ENCODE assay signal across 8 cellular contexts in the genomic region with DNA sequence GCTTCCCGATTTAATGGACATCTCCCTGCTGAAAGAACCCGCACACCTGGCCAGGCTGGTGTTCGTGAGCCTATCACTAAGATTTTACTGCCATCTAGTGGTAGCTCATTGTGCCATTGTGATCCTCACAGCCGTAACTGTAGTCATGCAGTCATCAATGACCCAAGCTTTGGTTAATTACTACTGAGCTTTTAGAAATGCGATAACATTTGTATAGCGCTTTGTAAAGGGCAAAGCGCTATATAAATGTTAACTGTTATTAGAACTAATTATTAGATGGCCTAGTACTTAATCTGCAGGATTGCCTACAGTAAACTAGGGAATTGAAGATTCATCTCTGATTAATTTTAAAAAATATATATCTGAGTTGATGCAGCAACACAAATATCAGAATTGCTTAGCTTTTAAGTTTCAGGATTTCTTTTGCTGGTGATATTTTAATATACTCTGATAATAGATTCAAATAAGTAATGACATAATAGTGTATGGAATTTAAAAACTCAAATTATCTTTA.
DNase-seq lines count a peak whose midpoint lies in the region; ATAC-seq and TF ChIP-seq lines count a peak whose summit lies in the region.

No MANE protein-coding gene starts in this region.

- H3K36me3 Mint-ChIP-seq in WTC11 = peaks cover 6% of the 10 kb centered on the region

- TF ChIP-seq CTCF in WTC11 (IDR thresholded peaks at IDR 0.05) = peak; percentile 70

- intact Hi-C loops in left colon (cut with DNase I, micrococcal nuclease) = loop anchor here in 1 of 2 donors (10.0 kb wide), 2 partner anchors 586 to 1016 kb away; no protein-coding TSS in a partner anchor

- H3K27ac Mint-ChIP-seq in WTC11 = no peak overlapping the region

- POLR2A ChIA-PET in WTC11 (lab: Charles Lee) = interaction anchor here (1.1 kb wide), 1 partner anchor 1007 kb away, joined by 3 read pairs; no protein-coding TSS in a partner anchor

- CTCF ChIA-PET in WTC11 (lab: Charles Lee) = interaction anchor here (0.6 to 2.3 kb wide), 34 partner anchors 8 to 1476 kb away, joined by 3 to 40 read pairs (median 3); a partner anchor contains a TSS

- H3K4me1 Mint-ChIP-seq in WTC11 = peaks cover 21% of the 10 kb centered on the region

- H3K27me3 Mint-ChIP-seq in WTC11 (ENCODE audit: low read depth) = no peaks in the 10 kb centered on the region

- ATAC-seq in GM18909 (IDR thresholded peaks at IDR 0.05; ENCODE audit: poor library complexity, unreplicated experiment) (peak; percentile 94), HG03103 (IDR thresholded peaks at IDR 0.05; ENCODE audit: low read depth, unreplicated experiment) (peak; percentile 87), WTC11 (peak; percentile 99), left colon (peak; percentile 99)

- H3K9me3 Mint-ChIP-seq in WTC11 = peaks cover 6% of the 10 kb centered on the region

- DNase-seq in AG20443 (ENCODE audit: low spot score) = peak; percentile 74
- peak; percentile 65 for DNase-seq in NCI-H2107 (lab: John Stamatoyannopoulos, UW)
- peak; percentile 61 for DNase-seq in WTC11 (ENCODE audit: low spot score)
- peak; percentile 55 for DNase-seq in central memory CD4-positive, alpha-beta T cell
- DNase-seq in left colon = peak; percentile 31 to 44
- peak; percentile 8 to 31 for DNase-seq in stimulated activated CD4-positive, alpha-beta T cell treated with anti-CD3 and anti-CD28 coated beads, Interleukin-4, amount 100 ng/mL, for 48 hours (ENCODE audit: low read depth in 2 of 2)

- no peak overlapping the region for H3K4me3 Mint-ChIP-seq in WTC11

TF ChIP-seq in WTC11, 78 proteins besides CTCF, POLR2A, EP300 and RAD21 (continues in another document):
- TF ChIP-seq, protein P1, sequence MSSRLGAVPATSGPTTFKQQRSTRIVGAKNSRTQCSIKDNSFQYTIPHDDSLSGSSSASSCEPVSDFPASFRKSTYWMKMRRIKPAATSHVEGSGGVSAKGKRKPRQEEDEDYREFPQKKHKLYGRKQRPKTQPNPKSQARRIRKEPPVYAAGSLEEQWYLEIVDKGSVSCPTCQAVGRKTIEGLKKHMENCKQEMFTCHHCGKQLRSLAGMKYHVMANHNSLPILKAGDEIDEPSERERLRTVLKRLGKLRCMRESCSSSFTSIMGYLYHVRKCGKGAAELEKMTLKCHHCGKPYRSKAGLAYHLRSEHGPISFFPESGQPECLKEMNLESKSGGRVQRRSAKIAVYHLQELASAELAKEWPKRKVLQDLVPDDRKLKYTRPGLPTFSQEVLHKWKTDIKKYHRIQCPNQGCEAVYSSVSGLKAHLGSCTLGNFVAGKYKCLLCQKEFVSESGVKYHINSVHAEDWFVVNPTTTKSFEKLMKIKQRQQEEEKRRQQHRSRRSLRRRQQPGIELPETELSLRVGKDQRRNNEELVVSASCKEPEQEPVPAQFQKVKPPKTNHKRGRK (CRISPR knock-in tag; IDR thresholded peaks at IDR 0.05; ENCODE audit: borderline replicate concordance) = no peak
- no peak for TF ChIP-seq ZNF263 (CRISPR knock-in tag; IDR thresholded peaks at IDR 0.05; ENCODE audit: low read depth)
- no peak for TF ChIP-seq TEAD4 (CRISPR knock-in tag; IDR thresholded peaks at IDR 0.05)
- TF ChIP-seq, protein P2, sequence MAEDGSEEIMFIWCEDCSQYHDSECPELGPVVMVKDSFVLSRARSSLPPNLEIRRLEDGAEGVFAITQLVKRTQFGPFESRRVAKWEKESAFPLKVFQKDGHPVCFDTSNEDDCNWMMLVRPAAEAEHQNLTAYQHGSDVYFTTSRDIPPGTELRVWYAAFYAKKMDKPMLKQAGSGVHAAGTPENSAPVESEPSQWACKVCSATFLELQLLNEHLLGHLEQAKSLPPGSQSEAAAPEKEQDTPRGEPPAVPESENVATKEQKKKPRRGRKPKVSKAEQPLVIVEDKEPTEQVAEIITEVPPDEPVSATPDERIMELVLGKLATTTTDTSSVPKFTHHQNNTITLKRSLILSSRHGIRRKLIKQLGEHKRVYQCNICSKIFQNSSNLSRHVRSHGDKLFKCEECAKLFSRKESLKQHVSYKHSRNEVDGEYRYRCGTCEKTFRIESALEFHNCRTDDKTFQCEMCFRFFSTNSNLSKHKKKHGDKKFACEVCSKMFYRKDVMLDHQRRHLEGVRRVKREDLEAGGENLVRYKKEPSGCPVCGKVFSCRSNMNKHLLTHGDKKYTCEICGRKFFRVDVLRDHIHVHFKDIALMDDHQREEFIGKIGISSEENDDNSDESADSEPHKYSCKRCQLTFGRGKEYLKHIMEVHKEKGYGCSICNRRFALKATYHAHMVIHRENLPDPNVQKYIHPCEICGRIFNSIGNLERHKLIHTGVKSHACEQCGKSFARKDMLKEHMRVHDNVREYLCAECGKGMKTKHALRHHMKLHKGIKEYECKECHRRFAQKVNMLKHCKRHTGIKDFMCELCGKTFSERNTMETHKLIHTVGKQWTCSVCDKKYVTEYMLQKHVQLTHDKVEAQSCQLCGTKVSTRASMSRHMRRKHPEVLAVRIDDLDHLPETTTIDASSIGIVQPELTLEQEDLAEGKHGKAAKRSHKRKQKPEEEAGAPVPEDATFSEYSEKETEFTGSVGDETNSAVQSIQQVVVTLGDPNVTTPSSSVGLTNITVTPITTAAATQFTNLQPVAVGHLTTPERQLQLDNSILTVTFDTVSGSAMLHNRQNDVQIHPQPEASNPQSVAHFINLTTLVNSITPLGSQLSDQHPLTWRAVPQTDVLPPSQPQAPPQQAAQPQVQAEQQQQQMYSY (CRISPR knock-in tag; IDR thresholded peaks at IDR 0.05) = no peak
- TF ChIP-seq SMAD4 (CRISPR knock-in tag; IDR thresholded peaks at IDR 0.05) = no peak
- TF ChIP-seq, protein P3, sequence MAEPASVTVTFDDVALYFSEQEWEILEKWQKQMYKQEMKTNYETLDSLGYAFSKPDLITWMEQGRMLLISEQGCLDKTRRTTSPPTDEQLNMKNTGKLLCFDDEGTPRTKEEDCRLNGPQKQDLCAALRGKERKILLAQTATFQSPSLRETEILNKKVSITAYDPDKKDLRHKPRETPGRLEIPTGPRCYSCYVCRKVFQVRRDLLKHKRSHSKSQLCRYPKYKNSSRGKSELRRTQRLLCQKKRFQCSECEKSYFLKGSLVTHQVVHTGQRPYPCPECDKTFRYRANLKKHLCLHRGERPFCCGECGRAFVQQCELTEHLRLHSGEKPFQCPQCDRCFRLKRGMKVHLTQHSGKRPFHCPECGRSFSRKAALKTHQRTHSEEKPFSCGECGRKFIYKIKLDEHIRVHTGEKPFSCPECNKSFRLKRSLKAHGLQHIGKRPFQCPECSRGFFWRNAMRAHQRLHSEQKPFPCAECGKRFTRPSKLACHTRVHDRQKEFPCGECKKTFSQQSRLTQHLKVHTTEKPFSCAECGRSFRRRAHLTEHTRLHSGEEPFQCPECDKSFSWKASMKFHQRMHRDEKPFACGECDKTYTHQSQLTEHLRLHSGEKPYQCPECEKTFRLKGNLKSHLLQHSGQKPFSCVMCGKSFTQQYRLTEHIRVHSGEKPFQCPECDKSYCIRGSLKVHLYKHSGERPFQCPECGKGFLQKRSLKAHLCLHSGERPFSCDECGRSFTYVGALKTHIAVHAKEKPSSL (CRISPR knock-in tag; conservative IDR thresholded peaks at IDR 0.05) = no peak
- no peak for TF ChIP-seq SP1 (CRISPR knock-in tag; conservative IDR thresholded peaks at IDR 0.05)
- no peak for TF ChIP-seq NFE2L1 (CRISPR knock-in tag; IDR thresholded peaks at IDR 0.05)
- TF ChIP-seq, protein P4, sequence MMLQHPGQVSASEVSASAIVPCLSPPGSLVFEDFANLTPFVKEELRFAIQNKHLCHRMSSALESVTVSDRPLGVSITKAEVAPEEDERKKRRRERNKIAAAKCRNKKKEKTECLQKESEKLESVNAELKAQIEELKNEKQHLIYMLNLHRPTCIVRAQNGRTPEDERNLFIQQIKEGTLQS (CRISPR knock-in tag; conservative IDR thresholded peaks at IDR 0.05) = no peak
- TF ChIP-seq GRHL2 (CRISPR knock-in tag; IDR thresholded peaks at IDR 0.05; ENCODE audit: insufficient replicate concordance, severe bottlenecking) = no peak
- TF ChIP-seq ZNF121 (CRISPR knock-in tag; IDR thresholded peaks at IDR 0.05) = no peak
- TF ChIP-seq, protein P5, sequence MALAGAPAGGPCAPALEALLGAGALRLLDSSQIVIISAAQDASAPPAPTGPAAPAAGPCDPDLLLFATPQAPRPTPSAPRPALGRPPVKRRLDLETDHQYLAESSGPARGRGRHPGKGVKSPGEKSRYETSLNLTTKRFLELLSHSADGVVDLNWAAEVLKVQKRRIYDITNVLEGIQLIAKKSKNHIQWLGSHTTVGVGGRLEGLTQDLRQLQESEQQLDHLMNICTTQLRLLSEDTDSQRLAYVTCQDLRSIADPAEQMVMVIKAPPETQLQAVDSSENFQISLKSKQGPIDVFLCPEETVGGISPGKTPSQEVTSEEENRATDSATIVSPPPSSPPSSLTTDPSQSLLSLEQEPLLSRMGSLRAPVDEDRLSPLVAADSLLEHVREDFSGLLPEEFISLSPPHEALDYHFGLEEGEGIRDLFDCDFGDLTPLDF (CRISPR knock-in tag; IDR thresholded peaks at IDR 0.05) = no peak
- no peak for TF ChIP-seq OVOL2 (CRISPR knock-in tag; IDR thresholded peaks at IDR 0.05; ENCODE audit: borderline replicate concordance)
- TF ChIP-seq NR1H2 (CRISPR knock-in tag; IDR thresholded peaks at IDR 0.05) = no peak
- no peak for TF ChIP-seq HMGA2 (CRISPR knock-in tag; IDR thresholded peaks at IDR 0.05)
- TF ChIP-seq, protein P6, sequence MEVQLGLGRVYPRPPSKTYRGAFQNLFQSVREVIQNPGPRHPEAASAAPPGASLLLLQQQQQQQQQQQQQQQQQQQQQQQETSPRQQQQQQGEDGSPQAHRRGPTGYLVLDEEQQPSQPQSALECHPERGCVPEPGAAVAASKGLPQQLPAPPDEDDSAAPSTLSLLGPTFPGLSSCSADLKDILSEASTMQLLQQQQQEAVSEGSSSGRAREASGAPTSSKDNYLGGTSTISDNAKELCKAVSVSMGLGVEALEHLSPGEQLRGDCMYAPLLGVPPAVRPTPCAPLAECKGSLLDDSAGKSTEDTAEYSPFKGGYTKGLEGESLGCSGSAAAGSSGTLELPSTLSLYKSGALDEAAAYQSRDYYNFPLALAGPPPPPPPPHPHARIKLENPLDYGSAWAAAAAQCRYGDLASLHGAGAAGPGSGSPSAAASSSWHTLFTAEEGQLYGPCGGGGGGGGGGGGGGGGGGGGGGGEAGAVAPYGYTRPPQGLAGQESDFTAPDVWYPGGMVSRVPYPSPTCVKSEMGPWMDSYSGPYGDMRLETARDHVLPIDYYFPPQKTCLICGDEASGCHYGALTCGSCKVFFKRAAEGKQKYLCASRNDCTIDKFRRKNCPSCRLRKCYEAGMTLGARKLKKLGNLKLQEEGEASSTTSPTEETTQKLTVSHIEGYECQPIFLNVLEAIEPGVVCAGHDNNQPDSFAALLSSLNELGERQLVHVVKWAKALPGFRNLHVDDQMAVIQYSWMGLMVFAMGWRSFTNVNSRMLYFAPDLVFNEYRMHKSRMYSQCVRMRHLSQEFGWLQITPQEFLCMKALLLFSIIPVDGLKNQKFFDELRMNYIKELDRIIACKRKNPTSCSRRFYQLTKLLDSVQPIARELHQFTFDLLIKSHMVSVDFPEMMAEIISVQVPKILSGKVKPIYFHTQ (CRISPR knock-in tag; IDR thresholded peaks at IDR 0.05) = no peak

Comparison
In these comparisons a context has a peak if more than half of its experiments do, and no peak if none do; other contexts are left out.
1. Peak in every context shown above with its lines: DNase-seq and ATAC-seq.
2. DNase-seq: peak in every context shown above with its lines; median percentile 74 in AG20443; 65 in NCI-H2107; 61 in WTC11; 55 in central memory CD4-positive, alpha-beta T cell; 38 in left colon; 20 in stimulated activated CD4-positive, alpha-beta T cell treated with anti-CD3 and anti-CD28 coated beads, Interleukin-4, amount 100 ng/mL, for 48 hours.